1 cellular context compared by ENCODE assay signal in the genomic region with DNA sequence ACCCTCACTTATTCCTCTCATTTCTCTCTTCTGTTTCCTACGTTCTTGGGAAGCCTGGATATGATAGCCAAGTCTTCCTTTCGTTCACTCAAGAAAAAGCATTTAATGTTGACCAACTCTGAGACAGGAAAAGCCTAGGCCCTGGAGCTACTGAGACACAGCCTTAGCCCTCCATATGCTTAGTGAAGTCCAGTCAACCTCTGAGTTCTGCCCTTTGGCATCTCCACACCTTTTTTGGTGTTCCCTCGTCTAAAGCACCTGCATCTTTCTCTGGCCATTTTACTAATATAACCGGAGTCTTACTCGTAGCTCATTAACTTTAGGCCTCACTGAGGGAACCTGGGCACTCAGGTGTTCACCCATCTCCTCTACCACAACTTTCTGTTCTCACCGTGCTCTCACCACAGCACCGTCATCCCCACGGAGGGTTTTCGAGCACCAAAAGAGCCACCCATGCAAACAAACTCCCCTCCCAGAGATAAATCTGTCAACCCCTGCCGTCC.
TF ChIP-seq lines count a peak whose summit lies in the region.

No MANE protein-coding gene starts in this region.

TF ChIP-seq in GM23338, 12 proteins besides CTCF, POLR2A, EP300 and RAD21 (continued from another document):
- no peak for TF ChIP-seq REST (IDR thresholded peaks at IDR 0.05; ENCODE audit: unreplicated experiment)
- TF ChIP-seq ZNF462 (CRISPR knock-in tag; IDR thresholded peaks at IDR 0.05) = no peak
- no peak for TF ChIP-seq ZNF331 (CRISPR knock-in tag; IDR thresholded peaks at IDR 0.05; ENCODE audit: low read depth)
- no peak for TF ChIP-seq CREB1 (CRISPR knock-in tag; IDR thresholded peaks at IDR 0.05; ENCODE audit: low read depth)
- TF ChIP-seq POLR2AphosphoS5 (IDR thresholded peaks at IDR 0.05; ENCODE audit: low read depth) = no peak
- no peak for TF ChIP-seq NANOG (IDR thresholded peaks at IDR 0.05; ENCODE audit: borderline replicate concordance)
